ENCODE assay signal across 13 cellular contexts in genomic region chr9:99416007-99416406, GRCh38.
A peak's percentile ranks its signal among the peaks of the same experiment; 100 is the strongest.
DNase-seq lines count a peak whose midpoint lies in the region; ATAC-seq and TF ChIP-seq lines count a peak whose summit lies in the region.
"Had no signal": no experiment of that assay in that cellular context is flagged by ENCODE, and none has a peak within 500 bp of the region (broad histone marks: within the 10 kb centered on the region; RNA-seq: fewer than 3 reads in every experiment).

No MANE protein-coding gene starts in this region.

- no peak overlapping the region for H3K4ac ChIP-seq in mesenchymal stem cell (ENCODE audit: low read depth in 1 of 2, low read length in 2 of 2)

- no peak overlapping the region for H3K18ac ChIP-seq in mesenchymal stem cell (ENCODE audit: low read depth in 1 of 2, low read length in 2 of 2)

- H3K4me2 ChIP-seq in mesenchymal stem cell (ENCODE audit: low read length, poor library complexity, severe bottlenecking), result no peak overlapping the region

- no peak for TF ChIP-seq POLR2A in testis (IDR thresholded peaks at IDR 0.05)

- H4K91ac ChIP-seq in mesenchymal stem cell (ENCODE audit: low read length), result no peak overlapping the region

- WGBS in mesenchymal stem cell, result 35% methylated on average over 2 of the region's 2 CpGs
- WGBS in testis, 2 donors, result 22 to 35% methylated on average over 2 of the region's 2 CpGs

- H3K4me3 Mint-ChIP-seq in activated T-cell treated with anti-CD3 and anti-CD28 coated beads, Interleukin-2, amount 50 U/mL, for 72 hours, result no peak overlapping the region
- H3K4me3 Mint-ChIP-seq: activated naive CD4-positive, alpha-beta T cell treated with anti-CD3 and anti-CD28 coated beads, Interleukin-2, amount 10 ng/mL, durations not matched to agents 7 days and 5 days had no signal

- no peaks in the 10 kb centered on the region for H3K9me3 Mint-ChIP-seq in activated T-cell treated with anti-CD3 and anti-CD28 coated beads, Interleukin-2, amount 50 U/mL, for 72 hours
- H3K9me3 Mint-ChIP-seq: activated naive CD4-positive, alpha-beta T cell treated with anti-CD3 and anti-CD28 coated beads, Interleukin-2, amount 10 ng/mL, durations not matched to agents 7 days and 5 days had no signal

- peak overlapping the region; percentile 2 for H4K8ac ChIP-seq in mesenchymal stem cell (ENCODE audit: low read length)

- H3K36me3 ChIP-seq in mesenchymal stem cell (ENCODE audit: control insufficient read depth in 1 of 2, insufficient read depth in 2 of 2, low read depth in 1 of 2, low read length in 2 of 2) (no peaks in the 10 kb centered on the region), testis (ENCODE audit: low read depth, missing control alignments) (no peaks in the 10 kb centered on the region)

- no peak for TF ChIP-seq CTCF in testis (IDR thresholded peaks at IDR 0.05)

- H3K27me3 Mint-ChIP-seq in activated T-cell treated with anti-CD3 and anti-CD28 coated beads, Interleukin-2, amount 50 U/mL, for 72 hours (ENCODE audit: low read depth), result peaks cover 5% of the 10 kb centered on the region

- peaks cover 9% of the 10 kb centered on the region for H3K4me1 Mint-ChIP-seq in activated T-cell treated with anti-CD3 and anti-CD28 coated beads, Interleukin-2, amount 50 U/mL, for 72 hours (ENCODE audit: low read depth)

- no peak overlapping the region for H2AFZ ChIP-seq in mesenchymal stem cell (ENCODE audit: low read depth, low read length)

- H2BK5ac ChIP-seq in mesenchymal stem cell (ENCODE audit: low read depth, low read length, poor library complexity, severe bottlenecking), result no peak overlapping the region

- H3K27ac ChIP-seq in mesenchymal stem cell (ENCODE audit: low read length, poor library complexity, severe bottlenecking) (no peak overlapping the region), testis (no peak overlapping the region)
- H3K27ac ChIP-seq: VCaP had no signal

- DNase-seq in mesenchymal stem cell (peak; percentile 49), testis (no peak), activated gamma-delta T cell (lab: John Stamatoyannopoulos, UW) (no peak), NCI-H510A (lab: John Stamatoyannopoulos, UW) (no peak)
- DNase-seq in activated T-cell treated with anti-CD3 and anti-CD28 coated beads, Interleukin-2, amount 50 U/mL, for 72 hours, result no peak
- DNase-seq: activated naive CD4-positive, alpha-beta T cell treated with anti-CD3 and anti-CD28 coated beads, Interleukin-2, amount 10 ng/mL, durations not matched to agents 7 days and 5 days; DMS79 treated with DMSO at 0.1 percent for 48 hours; effector CD4-positive, alpha-beta T cell; stimulated activated CD4-positive, alpha-beta T cell treated with anti-CD3 and anti-CD28 coated beads, Interleukin-1b, Interleukin-23, amount 100 ng/mL, for 48 hours had no signal

- H2BK12ac ChIP-seq in mesenchymal stem cell (ENCODE audit: low read length in 2 of 2), result no peak overlapping the region

- H3K36me3 Mint-ChIP-seq in activated T-cell treated with anti-CD3 and anti-CD28 coated beads, Interleukin-2, amount 50 U/mL, for 72 hours (ENCODE audit: insufficient read depth in 2 of 2), result no peaks in the 10 kb centered on the region
- H3K36me3 Mint-ChIP-seq: activated naive CD4-positive, alpha-beta T cell treated with anti-CD3 and anti-CD28 coated beads, Interleukin-2, amount 10 ng/mL, durations not matched to agents 7 days and 5 days had no signal

- H3K9ac ChIP-seq in mesenchymal stem cell (ENCODE audit: low read length), result no peak overlapping the region

- no peaks in the 10 kb centered on the region for H3K4me1 ChIP-seq in mesenchymal stem cell (ENCODE audit: control insufficient read depth, insufficient read depth, low read depth, low read length)
- no peaks in the 10 kb centered on the region for H3K4me1 ChIP-seq in testis

- peaks cover 4% of the 10 kb centered on the region for H3K9me3 ChIP-seq in mesenchymal stem cell (ENCODE audit: control insufficient read depth, low read length)
- H3K9me3 ChIP-seq in testis, result no peaks in the 10 kb centered on the region

- H3K23ac ChIP-seq in mesenchymal stem cell (ENCODE audit: low read length in 2 of 2), result no peak overlapping the region

- intact Hi-C loops in testis (cut with DNase I; ENCODE audit: low total_unique reads), result no loop called here

- no peaks in the 10 kb centered on the region for H3K79me1 ChIP-seq in mesenchymal stem cell (replicated peaks; ENCODE audit: low read length, poor library complexity, severe bottlenecking)

- H2BK120ac ChIP-seq in mesenchymal stem cell (ENCODE audit: low read depth, low read length), result no peak overlapping the region

- H2AK5ac ChIP-seq in mesenchymal stem cell (ENCODE audit: low read length, severe bottlenecking), result no peak overlapping the region

- no peak overlapping the region for H3K14ac ChIP-seq in mesenchymal stem cell (ENCODE audit: low read length in 2 of 2)

- peak overlapping the region; percentile 60 for H2BK15ac ChIP-seq in mesenchymal stem cell (ENCODE audit: low read depth, poor library complexity, severe bottlenecking)

- ATAC-seq in GM18907 (IDR thresholded peaks at IDR 0.05; ENCODE audit: unreplicated experiment), result peak; percentile 77
- peak; percentile 70 for ATAC-seq in HG03159 (IDR thresholded peaks at IDR 0.05; ENCODE audit: unreplicated experiment)
- ATAC-seq in SK-N-SH treated with all-trans-retinoic acid at 6 μM for 48 hours, result peak; percentile 63
- no peak for ATAC-seq in activated T-cell treated with anti-CD3 and anti-CD28 coated beads, Interleukin-2, amount 50 U/mL, for 72 hours (replicated peaks in 1 of 2)

- H3K4me3 ChIP-seq in mesenchymal stem cell (ENCODE audit: insufficient read depth in 1 of 2, low read depth in 1 of 2, low read length in 2 of 2), result no peak overlapping the region
- no peak overlapping the region for H3K4me3 ChIP-seq in testis

- H3K27ac Mint-ChIP-seq in activated T-cell treated with anti-CD3 and anti-CD28 coated beads, Interleukin-2, amount 50 U/mL, for 72 hours, result no peak overlapping the region
- H3K27ac Mint-ChIP-seq: activated naive CD4-positive, alpha-beta T cell treated with anti-CD3 and anti-CD28 coated beads, Interleukin-2, amount 10 ng/mL, durations not matched to agents 7 days and 5 days had no signal

- H3K27me3 ChIP-seq in mesenchymal stem cell (ENCODE audit: control insufficient read depth in 1 of 2, insufficient read depth in 1 of 2, low read length in 2 of 2) (no peaks in the 10 kb centered on the region), testis (no peaks in the 10 kb centered on the region)

TF ChIP-seq in SK-N-SH treated with all-trans-retinoic acid at 6 μM for 48 hours, 23 proteins besides CTCF, POLR2A, EP300 and RAD21:
- no peak for TF ChIP-seq TCF4 (CRISPR knock-in tag; IDR thresholded peaks at IDR 0.05; ENCODE audit: borderline replicate concordance)
- TF ChIP-seq TOX (CRISPR knock-in tag; IDR thresholded peaks at IDR 0.05; ENCODE audit: borderline replicate concordance), result peak; percentile 66; the same call in 1 of the 2 replicates
TF ChIP-seq in SK-N-SH treated with all-trans-retinoic acid at 6 μM for 48 hours: peak in this region for 1.

Comparison
In these comparisons a context has a peak if more than half of its experiments do, and no peak if none do; other contexts are left out.
1. ATAC-seq: peak in GM18907 (single experiment), HG03159 (single experiment) and SK-N-SH treated with all-trans-retinoic acid at 6 μM for 48 hours (single experiment); none in activated T-cell treated with anti-CD3 and anti-CD28 coated beads, Interleukin-2, amount 50 U/mL, for 72 hours (0 of 2).